In genomic region chr9:74847478-74848149, GRCh38 we compare ENCODE assay signal across 22 cellular contexts. TPM values are rescaled to one million over a fixed set of nuclear protein-coding genes. Genes with fewer than 3 reads are reported as not detected.
DNase-seq lines count a peak whose midpoint lies in the region; ATAC-seq and TF ChIP-seq lines count a peak whose summit lies in the region.
"Had no signal": no experiment of that assay in that cellular context is flagged by ENCODE, and none has a peak within 500 bp of the region (broad histone marks: within the 10 kb centered on the region; RNA-seq: fewer than 3 reads in every experiment).

No MANE protein-coding gene starts in this region.

- H3K9ac ChIP-seq in H9 (ENCODE audit: extremely low read depth, insufficient read length, low read length): no peak overlapping the region

- H2BK12ac ChIP-seq in H9 (ENCODE audit: insufficient read length, low read depth, low read length): no peak overlapping the region

- no peak overlapping the region for H2AFZ ChIP-seq in H9 (ENCODE audit: low read length)

- H3K27me3 ChIP-seq in H9 (ENCODE audit: insufficient read depth, low read length): no peaks in the 10 kb centered on the region
- H3K27me3 ChIP-seq: BE2C had no signal

- no peaks in the 10 kb centered on the region for H3K4me1 ChIP-seq in H9 (ENCODE audit: insufficient read depth, low read length)
- H3K4me1 ChIP-seq: BE2C had no signal

- H2BK120ac ChIP-seq in H9 (ENCODE audit: low read depth, low read length, poor library complexity, severe bottlenecking): no peak overlapping the region

- no peak overlapping the region for H2BK20ac ChIP-seq in H9 (ENCODE audit: low read depth, low read length, poor library complexity, severe bottlenecking)

- H3K27me3 Mint-ChIP-seq in activated T-helper 17 cell treated with anti-CD3 and anti-CD28 coated beads, Interleukin-2, amount 50 U/mL, for 72 hours: peaks cover 4% of the 10 kb centered on the region
- H3K27me3 Mint-ChIP-seq in H9 (ENCODE audit: low read depth): no peaks in the 10 kb centered on the region

- H4K20me1 ChIP-seq in H9 (ENCODE audit: control insufficient read depth, insufficient read depth, insufficient read length): no peaks in the 10 kb centered on the region

- WGBS in H9 (ENCODE audit: extremely low coverage, insufficient read length, low lambda C conversion rate): no CpG with 5 or more reads among the region's 5 CpGs

- no peak overlapping the region for H4K5ac ChIP-seq in H9 (ENCODE audit: insufficient read length, low read depth, low read length)

- H3K23ac ChIP-seq in H9 (ENCODE audit: insufficient read length, low read depth, low read length): no peak overlapping the region

- no peaks in the 10 kb centered on the region for H3K9me3 Mint-ChIP-seq in activated T-helper 17 cell treated with anti-CD3 and anti-CD28 coated beads, Interleukin-2, amount 50 U/mL, for 72 hours
- H3K9me3 Mint-ChIP-seq in stimulated activated effector memory CD8-positive, alpha-beta T cell treated with anti-CD3 and anti-CD28 coated beads, Interleukin-12 subunit alpha, Interleukin-12 subunit beta, amount 100 ng/mL, for 72 hours: no peaks in the 10 kb centered on the region
- H3K9me3 Mint-ChIP-seq in H9: peaks cover 4 to 10% of the 10 kb centered on the region in 2 experiments; a peak in 4 of 5 replicates

- ATAC-seq in GM18867 (IDR thresholded peaks at IDR 0.05; ENCODE audit: unreplicated experiment): peak; percentile 81
- peak; percentile 52 for ATAC-seq in HG02884 (IDR thresholded peaks at IDR 0.05; ENCODE audit: unreplicated experiment)
- peak; percentile 52 for ATAC-seq in activated T-helper 17 cell treated with anti-CD3 and anti-CD28 coated beads, Interleukin-2, amount 50 U/mL, for 72 hours (replicated peaks)
- ATAC-seq in stimulated activated effector memory CD8-positive, alpha-beta T cell treated with anti-CD3 and anti-CD28 coated beads, Interleukin-12 subunit alpha, Interleukin-12 subunit beta, amount 100 ng/mL, for 72 hours: peak; percentile 73
- ATAC-seq: Right ventricle myocardium inferior, T-helper 17 cell had no signal

- no peak overlapping the region for H2AK5ac ChIP-seq in H9 (ENCODE audit: insufficient read length, low read length)

- no peak overlapping the region for H3K14ac ChIP-seq in H9 (ENCODE audit: insufficient read depth, low read length)

- no peak overlapping the region for H3T11ph ChIP-seq in H9 (ENCODE audit: low read length)

- H3K4me3 Mint-ChIP-seq in activated T-helper 17 cell treated with anti-CD3 and anti-CD28 coated beads, Interleukin-2, amount 50 U/mL, for 72 hours: no peak overlapping the region
- no peak overlapping the region for H3K4me3 Mint-ChIP-seq in stimulated activated effector memory CD8-positive, alpha-beta T cell treated with anti-CD3 and anti-CD28 coated beads, Interleukin-12 subunit alpha, Interleukin-12 subunit beta, amount 100 ng/mL, for 72 hours
- no peak overlapping the region for H3K4me3 Mint-ChIP-seq in H9
- H3K4me3 Mint-ChIP-seq: T-helper 17 cell had no signal

- no peak overlapping the region for H3K18ac ChIP-seq in H9 (ENCODE audit: insufficient read length, low read depth, low read length)

- H3K9me3 ChIP-seq in H9 (ENCODE audit: control insufficient read depth, low read depth, low read length): no peaks in the 10 kb centered on the region
- H3K9me3 ChIP-seq: BE2C had no signal

- H3K4me1 Mint-ChIP-seq in activated T-helper 17 cell treated with anti-CD3 and anti-CD28 coated beads, Interleukin-2, amount 50 U/mL, for 72 hours: no peaks in the 10 kb centered on the region
- H3K4me1 Mint-ChIP-seq in stimulated activated effector memory CD8-positive, alpha-beta T cell treated with anti-CD3 and anti-CD28 coated beads, Interleukin-12 subunit alpha, Interleukin-12 subunit beta, amount 100 ng/mL, for 72 hours: peaks cover 7% of the 10 kb centered on the region
- H3K4me1 Mint-ChIP-seq in H9: no peaks in the 10 kb centered on the region
- H3K4me1 Mint-ChIP-seq: T-helper 17 cell had no signal

- H3K56ac ChIP-seq in H9 (ENCODE audit: insufficient read length, low read depth, low read length): no peak overlapping the region

- H4K91ac ChIP-seq in H9 (ENCODE audit: insufficient read length, low read depth, low read length): no peak overlapping the region

- no peak overlapping the region for H2BK5ac ChIP-seq in H9 (ENCODE audit: insufficient read length, low read length)

- no peak overlapping the region for H4K8ac ChIP-seq in H9 (replicated peaks; ENCODE audit: insufficient read length, low read depth, low read length)

- H3K23me2 ChIP-seq in H9 (ENCODE audit: insufficient read length, low read depth, low read length, poor library complexity, severe bottlenecking): no peaks in the 10 kb centered on the region

- no peak for DNase-seq in stimulated activated effector memory CD8-positive, alpha-beta T cell treated with anti-CD3 and anti-CD28 coated beads, Interleukin-12 subunit alpha, Interleukin-12 subunit beta, amount 100 ng/mL, for 72 hours (ENCODE audit: low spot score in 2 of 2)
- DNase-seq in H9 (no peak), NCI-H2227 (lab: John Stamatoyannopoulos, UW; ENCODE audit: unreplicated experiment) (no peak), NOMO-1 (lab: John Stamatoyannopoulos, UW; ENCODE audit: unreplicated experiment in 2 of 2) (no peak)
- DNase-seq: BE2C; DMS79 treated with DMSO at 0.1 percent for 48 hours; KG1; NCI-H1105; NCI-H146; NCI-H2029; NCI-H226; NCI-H510A treated with DMSO at 0.1 percent for 48 hours; NCI-H748 treated with DMSO at 0.1 percent for 48 hours; NK-92 treated with Interleukin-12 subunit alpha and Interleukin-12 subunit beta, amount 100 ng/mL, for 24 hours; SW 1271; T-helper 17 cell had no signal

- TF ChIP-seq CTCF in H9 (conservative IDR thresholded peaks at IDR 0.05): no peak

- no peak overlapping the region for H3K27ac Mint-ChIP-seq in activated T-helper 17 cell treated with anti-CD3 and anti-CD28 coated beads, Interleukin-2, amount 50 U/mL, for 72 hours
- no peak overlapping the region for H3K27ac Mint-ChIP-seq in stimulated activated effector memory CD8-positive, alpha-beta T cell treated with anti-CD3 and anti-CD28 coated beads, Interleukin-12 subunit alpha, Interleukin-12 subunit beta, amount 100 ng/mL, for 72 hours
- no peak overlapping the region for H3K27ac Mint-ChIP-seq in H9
- H3K27ac Mint-ChIP-seq: T-helper 17 cell had no signal

- H2BK15ac ChIP-seq in H9 (ENCODE audit: low read depth, low read length): no peak overlapping the region

- H3K79me2 ChIP-seq in H9 (ENCODE audit: insufficient read depth, low read length): no peaks in the 10 kb centered on the region

- no peaks in the 10 kb centered on the region for H3K79me1 ChIP-seq in H9 (ENCODE audit: insufficient read depth, low read depth, low read length, poor library complexity, severe bottlenecking)

- H3K36me3 Mint-ChIP-seq in activated T-helper 17 cell treated with anti-CD3 and anti-CD28 coated beads, Interleukin-2, amount 50 U/mL, for 72 hours (ENCODE audit: low read depth): no peaks in the 10 kb centered on the region
- no peaks in the 10 kb centered on the region for H3K36me3 Mint-ChIP-seq in stimulated activated effector memory CD8-positive, alpha-beta T cell treated with anti-CD3 and anti-CD28 coated beads, Interleukin-12 subunit alpha, Interleukin-12 subunit beta, amount 100 ng/mL, for 72 hours
- peaks cover 0 to 4% (median 2%) of the 10 kb centered on the region in 3 experiments; a peak in 5 of 7 replicates for H3K36me3 Mint-ChIP-seq in H9 (ENCODE audit: insufficient read depth in 1 of 3, low read depth in 3 of 3)

- no peak overlapping the region for H3K27ac ChIP-seq in H9 (ENCODE audit: insufficient read length, low read depth, low read length)
- H3K27ac ChIP-seq: SK-N-MC had no signal

- H3K4me2 ChIP-seq in H9 (ENCODE audit: insufficient read depth, insufficient read length, low read length): no peak overlapping the region

- H3K4ac ChIP-seq in H9 (ENCODE audit: low read depth, low read length): no peak overlapping the region

RNA-seq across cellular contexts. Expression of gene TRPM6, which starts 40.1 kb away (rescaled TPM):
- total RNA-seq in activated T-helper 17 cell treated with anti-CD3 and anti-CD28 coated beads, Interleukin-2, amount 50 U/mL, for 72 hours: under 1 TPM; 0.02 to 0.19 TPM
- 0.57 and 0.86 TPM in 2 replicates for total RNA-seq in H9 (2021)
- total RNA-seq: OCI-LY7 had no signal
